27 cellular contexts compared by ENCODE assay signal in genomic region chr18:26474542-26474941, GRCh38.
"Had no signal": no experiment of that assay in that cellular context is flagged by ENCODE, and none has a peak within 500 bp of the region (broad histone marks: within the 10 kb centered on the region; RNA-seq: fewer than 3 reads in every experiment).

No MANE protein-coding gene starts in this region.

- H3K9me3 ChIP-seq: stomach, suprapubic skin, testis, thoracic aorta, thyroid gland, tibial artery, tibial nerve, transverse colon, upper lobe of left lung, upper lobe of right lung, uterus, vagina had no signal

- FAIRE-seq: urothelium cell line had no signal

- H3K4me1 ChIP-seq: suprapubic skin, testis, upper lobe of left lung, upper lobe of right lung, uterus had no signal

- ATAC-seq: stimulated activated effector memory CD8-positive, alpha-beta T cell treated with anti-CD3 and anti-CD28 coated beads, Interleukin-12 subunit alpha, Interleukin-12 subunit beta, amount 100 ng/mL, for 72 hours; stimulated activated memory B cell treated with anti-CD40 and anti-IgM and Interleukin-4, amounts not matched to agents 10 μg/mL and 1 μg/mL and 100 μg/mL, for 72 hours; stimulated activated naive B cell treated with anti-CD40 and anti-IgM and Interleukin-4, amounts not matched to agents 10 μg/mL and 1 μg/mL and 100 μg/mL, for 72 hours; stimulated activated naive CD8-positive, alpha-beta T cell treated with anti-CD3 and anti-CD28 coated beads, Interleukin-15, amount 100 ng/mL, for 72 hours; stimulated activated naive CD8-positive, alpha-beta T cell treated with anti-CD3 and anti-CD28 coated beads, Interleukin-15, Interleukin-2, amounts not matched to agents 100 U/mL and 50 U/mL, for 24 hours; upper lobe of right lung had no signal

- H3K4me3 ChIP-seq: stomach, suprapubic skin, testis, thoracic aorta, thyroid gland, tibial artery, tibial nerve, transverse colon, upper lobe of left lung, upper lobe of right lung, uterus, vagina had no signal

- DNase-seq: stimulated activated CD4-positive, alpha-beta T cell treated with anti-CD3 and anti-CD28 coated beads, Interleukin-2, amount 100 ng/mL, for 48 hours; stimulated activated CD4-positive, alpha-beta T cell treated with anti-CD3 and anti-CD28 coated beads, Interleukin-4, amount 100 ng/mL, for 1 hour; stimulated activated CD4-positive, alpha-beta T cell treated with anti-CD3 and anti-CD28 coated beads, Interleukin-4, amount 100 ng/mL, for 24 hours; stimulated activated CD4-positive, alpha-beta T cell treated with anti-CD3 and anti-CD28 coated beads, Interleukin-4, amount 100 ng/mL, for 4 hours; stimulated activated CD8-positive, alpha-beta memory T cell treated with anti-CD3 and anti-CD28 coated beads, Interleukin-4, amount 100 ng/mL, for 48 hours; stimulated activated naive B cell treated with anti-CD40 and anti-IgM and Interleukin-4, amounts not matched to agents 10 μg/mL and 1 μg/mL and 100 μg/mL, for 72 hours; stimulated activated naive CD4-positive, alpha-beta T cell; stimulated activated naive CD4-positive, alpha-beta T cell treated with Interleukin-2 at 50 U/mL for 16 hours; stimulated activated naive CD8-positive, alpha-beta T cell treated with anti-CD3 and anti-CD28 coated beads, Interleukin-15, amount 100 ng/mL, for 72 hours; stimulated activated naive CD8-positive, alpha-beta T cell treated with anti-CD3 and anti-CD28 coated beads, Interleukin-15, Interleukin-2, amounts not matched to agents 100 U/mL and 50 U/mL, for 24 hours; stomach; substantia nigra; testis; thyroid gland; tibial artery; transverse colon; trophoblast cell; upper lobe of left lung; upper lobe of right lung; uterus had no signal

- H3K27ac ChIP-seq: stomach, suprapubic skin, testis, thoracic aorta, thyroid gland, tibial artery, tibial nerve, transverse colon, upper lobe of left lung, upper lobe of right lung, uterus, vagina had no signal

- H3K36me3 ChIP-seq: thoracic aorta, thyroid gland, transverse colon, upper lobe of left lung, upper lobe of right lung, uterus, vagina had no signal

- H3K27me3 ChIP-seq: stomach, suprapubic skin, testis, thyroid gland, tibial artery, tibial nerve, transverse colon, upper lobe of left lung, upper lobe of right lung, uterus, vagina had no signal
